15 cellular contexts compared by ENCODE assay signal in the genomic region with DNA sequence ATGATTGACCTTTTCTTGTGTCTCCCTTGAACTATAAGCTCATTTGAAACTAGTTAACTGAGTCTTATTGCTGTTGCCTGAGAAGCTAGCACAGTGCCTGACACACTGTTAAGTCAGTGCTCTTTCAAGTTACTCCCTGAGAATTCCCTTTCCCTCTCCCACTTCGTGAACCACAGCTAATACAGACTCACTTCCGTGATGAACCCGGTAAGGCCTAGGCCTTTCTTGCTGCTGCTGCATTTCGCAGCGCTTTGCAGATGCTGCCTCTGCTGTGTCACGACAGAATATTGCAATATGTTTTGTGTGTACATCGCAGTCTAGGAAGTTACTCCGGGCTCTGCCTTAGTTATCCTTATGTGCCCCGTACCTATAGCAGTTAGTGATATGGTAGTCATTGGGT.
"Had no signal": no experiment of that assay in that cellular context is flagged by ENCODE, and none has a peak within 500 bp of the region (broad histone marks: within the 10 kb centered on the region; RNA-seq: fewer than 3 reads in every experiment).

No MANE protein-coding gene starts in this region.

- H3K27ac Mint-ChIP-seq: activated CD4-positive, alpha-beta memory T cell treated with anti-CD3 and anti-CD28 coated beads, Interleukin-2, amount 10 ng/mL, durations not matched to agents 7 days and 5 days; activated naive CD8-positive, alpha-beta T cell treated with anti-CD3 and anti-CD28 coated beads, Interleukin-2, amount 10 ng/mL, durations not matched to agents 7 days and 5 days; natural killer cell had no signal

- H3K36me3 Mint-ChIP-seq: natural killer cell had no signal

- H3K27me3 ChIP-seq: esophagus squamous epithelium, tibial artery had no signal

- DNase-seq: activated CD4-positive, alpha-beta memory T cell treated with anti-CD3 and anti-CD28 coated beads, Interleukin-2, amount 10 ng/mL, durations not matched to agents 7 days and 5 days; activated CD4-positive, alpha-beta T cell treated with anti-CD3 and anti-CD28 coated beads for 48 hours; activated CD4-positive, CD25-positive, alpha-beta regulatory T cell; activated naive CD4-positive, alpha-beta T cell; activated naive CD8-positive, alpha-beta T cell treated with anti-CD3 and anti-CD28 coated beads, Interleukin-2, amount 10 ng/mL, durations not matched to agents 7 days and 5 days; activated T-cell treated with anti-CD3 and anti-CD28 coated beads, Interleukin-2, amount 50 U/mL, for 1 hour; cerebellar nuclear complex; effector memory CD4-positive, alpha-beta T cell; esophagus squamous epithelium; natural killer cell; stimulated activated CD4-positive, alpha-beta T cell treated with anti-CD3 and anti-CD28 coated beads, Interleukin-12 subunit alpha, Interleukin-12 subunit beta, amount 100 ng/mL, for 4 hours; stimulated activated CD4-positive, alpha-beta T cell treated with anti-CD3 and anti-CD28 coated beads, Interleukin-2, amount 100 ng/mL, for 24 hours; tibial artery had no signal

- ATAC-seq: activated T-helper 17 cell treated with anti-CD3 and anti-CD28 coated beads, Interleukin-2, amount 50 U/mL, for 72 hours; natural killer cell had no signal

- H3K27me3 Mint-ChIP-seq: activated CD4-positive, alpha-beta memory T cell treated with anti-CD3 and anti-CD28 coated beads, Interleukin-2, amount 10 ng/mL, durations not matched to agents 7 days and 5 days; activated naive CD8-positive, alpha-beta T cell treated with anti-CD3 and anti-CD28 coated beads, Interleukin-2, amount 10 ng/mL, durations not matched to agents 7 days and 5 days; activated T-helper 17 cell treated with anti-CD3 and anti-CD28 coated beads, Interleukin-2, amount 50 U/mL, for 72 hours; dendritic cell treated with granulocyte-macrophage colony-stimulating factor and Interleukin-4, amounts not matched to agents 40 ng/mL and 50 ng/mL, for 4 days had no signal

- H3K9me3 ChIP-seq: esophagus squamous epithelium, tibial artery had no signal

- H3K4me3 Mint-ChIP-seq: activated CD4-positive, alpha-beta memory T cell treated with anti-CD3 and anti-CD28 coated beads, Interleukin-2, amount 10 ng/mL, durations not matched to agents 7 days and 5 days; activated naive CD8-positive, alpha-beta T cell treated with anti-CD3 and anti-CD28 coated beads, Interleukin-2, amount 10 ng/mL, durations not matched to agents 7 days and 5 days; activated T-helper 17 cell treated with anti-CD3 and anti-CD28 coated beads, Interleukin-2, amount 50 U/mL, for 72 hours; dendritic cell treated with granulocyte-macrophage colony-stimulating factor and Interleukin-4, amounts not matched to agents 40 ng/mL and 50 ng/mL, for 4 days; natural killer cell had no signal

- H3K36me3 ChIP-seq: esophagus squamous epithelium, tibial artery had no signal

- H3K27ac ChIP-seq: esophagus squamous epithelium, tibial artery had no signal

- H3K4me3 ChIP-seq: esophagus squamous epithelium, tibial artery had no signal

- H3K9me3 Mint-ChIP-seq: activated CD4-positive, alpha-beta memory T cell treated with anti-CD3 and anti-CD28 coated beads, Interleukin-2, amount 10 ng/mL, durations not matched to agents 7 days and 5 days; activated naive CD8-positive, alpha-beta T cell treated with anti-CD3 and anti-CD28 coated beads, Interleukin-2, amount 10 ng/mL, durations not matched to agents 7 days and 5 days; activated T-helper 17 cell treated with anti-CD3 and anti-CD28 coated beads, Interleukin-2, amount 50 U/mL, for 72 hours; dendritic cell treated with granulocyte-macrophage colony-stimulating factor and Interleukin-4, amounts not matched to agents 40 ng/mL and 50 ng/mL, for 4 days; natural killer cell had no signal
